15 cellular contexts compared by ENCODE assay signal in the genomic region with DNA sequence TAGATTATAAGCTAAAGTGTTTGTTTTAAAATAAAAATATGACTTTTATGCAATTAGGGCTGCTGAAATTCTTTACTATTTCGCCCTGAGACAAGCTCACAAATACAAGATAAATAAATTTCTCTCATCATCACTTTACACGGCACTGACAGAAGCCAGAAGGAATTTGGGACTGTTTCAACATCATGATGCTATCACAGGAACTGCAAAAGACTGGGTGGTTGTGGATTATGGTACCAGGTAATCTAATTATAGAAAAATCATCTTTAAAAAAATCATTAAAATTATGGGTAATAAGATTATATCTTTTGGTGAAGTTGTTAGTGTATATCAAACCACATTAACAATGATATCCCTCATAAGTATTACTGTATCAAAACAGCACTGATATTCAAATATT.
A peak's percentile ranks its signal among the peaks of the same experiment; 100 is the strongest.
DNase-seq lines count a peak whose midpoint lies in the region; ATAC-seq and TF ChIP-seq lines count a peak whose summit lies in the region.
"Had no signal": no experiment of that assay in that cellular context is flagged by ENCODE, and none has a peak within 500 bp of the region (broad histone marks: within the 10 kb centered on the region; RNA-seq: fewer than 3 reads in every experiment).

No MANE protein-coding gene starts in this region.

- H3K4me3 ChIP-seq in cardiac fibroblast (replicated peaks in 1 of 2; ENCODE audit: low read depth in 2 of 2, low read length in 2 of 2) (no peak overlapping the region), fibroblast of villous mesenchyme (ENCODE audit: low read depth, low read length) (no peak overlapping the region), esophagus squamous epithelium (no peak overlapping the region), right atrium auricular region (no peak overlapping the region), neuronal stem cell (ENCODE audit: low read length in 2 of 2) (no peak overlapping the region)
- H3K4me3 ChIP-seq: BLaER1 treated with 17β-estradiol and CSF1 and Interleukin-3, amounts not matched to agents 10 nM and 100 nM; GM12878; HAP-1 had no signal

- no peaks in the 10 kb centered on the region for H3K79me1 ChIP-seq in neuronal stem cell (ENCODE audit: low read depth, low read length)

- H3K27me3 ChIP-seq in esophagus squamous epithelium, result no peaks in the 10 kb centered on the region
- H3K27me3 ChIP-seq in right atrium auricular region, result no peaks in the 10 kb centered on the region
- H3K27me3 ChIP-seq in neuronal stem cell (ENCODE audit: control insufficient read depth in 3 of 3, insufficient read depth in 3 of 3, low read depth in 1 of 3, low read length in 3 of 3), result no peaks in the 10 kb centered on the region
- H3K27me3 ChIP-seq: BLaER1 treated with 17β-estradiol and CSF1 and Interleukin-3, amounts not matched to agents 10 nM and 100 nM had no signal

- TF ChIP-seq POLR2A in esophagus squamous epithelium (IDR thresholded peaks at IDR 0.05), result no peak

- no peak overlapping the region for H3K4ac ChIP-seq in neuronal stem cell (ENCODE audit: low read length)

- no peak overlapping the region for H2AFZ ChIP-seq in neuronal stem cell (ENCODE audit: low read length)

- H3K4me1 ChIP-seq in esophagus squamous epithelium, result no peaks in the 10 kb centered on the region
- H3K4me1 ChIP-seq in right atrium auricular region, result no peaks in the 10 kb centered on the region
- no peaks in the 10 kb centered on the region for H3K4me1 ChIP-seq in neuronal stem cell (ENCODE audit: control insufficient read depth in 2 of 2, insufficient read depth in 1 of 2, low read depth in 1 of 2, low read length in 2 of 2)
- H3K4me1 ChIP-seq: BLaER1 treated with 17β-estradiol and CSF1 and Interleukin-3, amounts not matched to agents 10 nM and 100 nM; HAP-1 had no signal

- peak; percentile 6 for DNase-seq in EL
- DNase-seq in SK-N-DZ (ENCODE audit: low spot score), result peak; percentile 30
- DNase-seq in cardiac fibroblast (ENCODE audit: low read depth in 2 of 2), result peak; percentile 8 to 14
- peak; percentile 41 for DNase-seq in fibroblast of villous mesenchyme (ENCODE audit: low read depth)
- DNase-seq in esophagus squamous epithelium (lab: John Stamatoyannopoulos, UW), result no peak
- DNase-seq in right atrium auricular region (ENCODE audit: low spot score), result no peak
- no peak for DNase-seq in neuronal stem cell (ENCODE audit: low spot score)
- DNase-seq: ACHN; CD4-positive, CD25-positive, alpha-beta regulatory T cell; DMS53 had no signal

- H3K14ac ChIP-seq in neuronal stem cell (ENCODE audit: low read length), result no peak overlapping the region

- no peak for TF ChIP-seq CTCF in cardiac fibroblast (IDR thresholded peaks at IDR 0.05; ENCODE audit: low read depth, low read length)
- no peak for TF ChIP-seq CTCF in fibroblast of villous mesenchyme (IDR thresholded peaks at IDR 0.05; ENCODE audit: insufficient read depth, low read depth, low read length)
- no peak for TF ChIP-seq CTCF in esophagus squamous epithelium (IDR thresholded peaks at IDR 0.05)
- TF ChIP-seq CTCF in right atrium auricular region (IDR thresholded peaks at IDR 0.05), result no peak

- H2AK5ac ChIP-seq in neuronal stem cell (ENCODE audit: low read depth, low read length), result no peak overlapping the region

- H3K9me3 ChIP-seq in esophagus squamous epithelium (no peaks in the 10 kb centered on the region), right atrium auricular region (no peaks in the 10 kb centered on the region), neuronal stem cell (replicated peaks in 1 of 2; ENCODE audit: control insufficient read depth in 2 of 2, insufficient read depth in 1 of 2, low read depth in 1 of 2, low read length in 2 of 2) (peaks cover 0 to 3% of the 10 kb centered on the region in 2 donors)
- H3K9me3 ChIP-seq: BLaER1 treated with 17β-estradiol and CSF1 and Interleukin-3, amounts not matched to agents 10 nM and 100 nM; HAP-1 had no signal

- intact Hi-C loops in esophagus squamous epithelium (cut with DNase I), result no loop called here

- H3K18ac ChIP-seq in neuronal stem cell (ENCODE audit: low read length), result no peak overlapping the region

- H2BK120ac ChIP-seq in neuronal stem cell (ENCODE audit: low read depth, low read length), result no peak overlapping the region

- no peak overlapping the region for H4K8ac ChIP-seq in neuronal stem cell (ENCODE audit: low read depth, low read length)

- no peak overlapping the region for H3K9ac ChIP-seq in neuronal stem cell (ENCODE audit: low read depth, low read length, poor library complexity)
- H3K9ac ChIP-seq: BLaER1 treated with 17β-estradiol and CSF1 and Interleukin-3, amounts not matched to agents 10 nM and 100 nM had no signal

- no peak for ATAC-seq in GM19328 (IDR thresholded peaks at IDR 0.05; ENCODE audit: unreplicated experiment)
- ATAC-seq: GM12878 had no signal

- no peak overlapping the region for H3K23ac ChIP-seq in neuronal stem cell (ENCODE audit: low read depth, low read length, poor library complexity)

- H3K36me3 ChIP-seq in esophagus squamous epithelium, result peaks cover 0 to 24% (median 0%) of the 10 kb centered on the region in 3 donors
- no peaks in the 10 kb centered on the region for H3K36me3 ChIP-seq in right atrium auricular region
- peaks cover 5 to 86% of the 10 kb centered on the region in 2 donors for H3K36me3 ChIP-seq in neuronal stem cell (replicated peaks in 1 of 2; ENCODE audit: control insufficient read depth in 2 of 2, insufficient read depth in 2 of 2, low read length in 2 of 2)

- WGBS in esophagus squamous epithelium, 2 donors, result 92 to 93% methylated on average over 2 of the region's 2 CpGs
- WGBS in neuronal stem cell (ENCODE audit: extremely low coverage in 2 of 2, insufficient read length in 2 of 2, insufficient replicate concordance in 1 of 2), 2 donors, result no CpG with 5 or more reads among the region's 2 CpGs

- no peak overlapping the region for H2BK5ac ChIP-seq in neuronal stem cell (ENCODE audit: low read length)

- H3K4me2 ChIP-seq in neuronal stem cell (ENCODE audit: insufficient read depth, low read length, poor library complexity, severe bottlenecking), result no peak overlapping the region
- H3K4me2 ChIP-seq: BLaER1 treated with 17β-estradiol and CSF1 and Interleukin-3, amounts not matched to agents 10 nM and 100 nM had no signal

- no peak overlapping the region for H2BK15ac ChIP-seq in neuronal stem cell (ENCODE audit: low read length)

- H4K91ac ChIP-seq in neuronal stem cell (ENCODE audit: low read depth, low read length, poor library complexity), result no peak overlapping the region

- no peak overlapping the region for H2BK12ac ChIP-seq in neuronal stem cell (ENCODE audit: low read length)

- no peak overlapping the region for H3K27ac ChIP-seq in esophagus squamous epithelium
- no peak overlapping the region for H3K27ac ChIP-seq in right atrium auricular region
- H3K27ac ChIP-seq in neuronal stem cell (replicated peaks; ENCODE audit: low read length), result no peak overlapping the region
- H3K27ac ChIP-seq: BLaER1 treated with 17β-estradiol and CSF1 and Interleukin-3, amounts not matched to agents 10 nM and 100 nM; HL-60 had no signal

Comparison
In these comparisons a context has a peak if more than half of its experiments do, and no peak if none do; other contexts are left out.
1. DNase-seq: peak in EL (single experiment), SK-N-DZ (single experiment), cardiac fibroblast (2 of 2) and fibroblast of villous mesenchyme (single experiment); none in esophagus squamous epithelium (single experiment), right atrium auricular region (single experiment) and neuronal stem cell (single experiment).